In genomic region chr1:20487236-20487590, GRCh38 we compare ENCODE assay signal across 10 cellular contexts. TPM values are rescaled to one million over a fixed set of nuclear protein-coding genes. Genes with fewer than 3 reads are reported as not detected.
DNase-seq lines count a peak whose midpoint lies in the region; ATAC-seq, FAIRE-seq and TF ChIP-seq lines count a peak whose summit lies in the region.
"Had no signal": no experiment of that assay in that cellular context is flagged by ENCODE, and none has a peak within 500 bp of the region (broad histone marks: within the 10 kb centered on the region; RNA-seq: fewer than 3 reads in every experiment).

No MANE protein-coding gene starts in this region.

- no peaks in the 10 kb centered on the region for H3K9me3 ChIP-seq in heart left ventricle
- H3K9me3 ChIP-seq in WERI-Rb-1 (ENCODE audit: severe bottlenecking) = no peaks in the 10 kb centered on the region
- H3K9me3 ChIP-seq: ascending aorta had no signal

- POLR2A ChIA-PET in activated naive CD8-positive, alpha-beta T cell treated with anti-CD3 and anti-CD28 coated beads, Interleukin-2, amount 10 ng/mL, durations not matched to agents 7 days and 5 days (lab: Charles Lee) = no interaction called here

- FAIRE-seq in D721Med (lab: Jason Lieb, UNC) = no peak

- H3K4me3 Mint-ChIP-seq in activated naive CD8-positive, alpha-beta T cell treated with anti-CD3 and anti-CD28 coated beads, Interleukin-2, amount 10 ng/mL, durations not matched to agents 7 days and 5 days = peak overlapping the region; percentile 32
- H3K4me3 Mint-ChIP-seq in type B pancreatic cell = peak overlapping the region; percentile 84

- TF ChIP-seq POLR2A in heart left ventricle (IDR thresholded peaks at IDR 0.05) = no peak

- H3K36me3 ChIP-seq in heart left ventricle (peaks cover 0 to 3% (median 0%) of the 10 kb centered on the region in 9 donors), WERI-Rb-1 (no peaks in the 10 kb centered on the region)
- H3K36me3 ChIP-seq: ascending aorta had no signal

- H3K27me3 ChIP-seq in heart left ventricle (peaks cover 14 to 58% (median 36%) of the 10 kb centered on the region in 9 donors), layer of hippocampus (ENCODE audit: control insufficient read depth, insufficient read depth, low read length) (peaks cover 2% of the 10 kb centered on the region), WERI-Rb-1 (ENCODE audit: insufficient read depth, low read depth, severe bottlenecking) (peaks cover 86% of the 10 kb centered on the region)
- H3K27me3 ChIP-seq: ascending aorta had no signal

- H3K27me3 Mint-ChIP-seq in activated naive CD8-positive, alpha-beta T cell treated with anti-CD3 and anti-CD28 coated beads, Interleukin-2, amount 10 ng/mL, durations not matched to agents 7 days and 5 days = peaks cover 63% of the 10 kb centered on the region
- peaks cover 58% of the 10 kb centered on the region for H3K27me3 Mint-ChIP-seq in type B pancreatic cell

- peaks cover 0 to 38% (median 16%) of the 10 kb centered on the region in 12 donors for H3K4me1 ChIP-seq in heart left ventricle

- no peak for TF ChIP-seq CTCF in heart left ventricle (IDR thresholded peaks at IDR 0.05)
- no peak for TF ChIP-seq CTCF in type B pancreatic cell (conservative IDR thresholded peaks at IDR 0.05)
- TF ChIP-seq CTCF in WERI-Rb-1 (IDR thresholded peaks at IDR 0.05; ENCODE audit: low read depth, low read length) = no peak
- TF ChIP-seq CTCF in D721Med (IDR thresholded peaks at IDR 0.05; ENCODE audit: insufficient read depth, missing control alignments) = no peak

- WGBS in heart left ventricle, 4 donors = 4 to 20% (median 13%) methylated on average over 4 of the region's 4 CpGs

- intact Hi-C loops in heart left ventricle (cut with DNase I) = no loop called here
- intact Hi-C loops in left cardiac atrium (cut with DNase I) = loop anchor here in 1 of 2 donors (10.0 kb wide), 1 partner anchor 562 kb away; the partner anchor contains the start of gene PLA2G2E

- H3K4me3 ChIP-seq in heart left ventricle (peak overlapping the region in 8 of 12 donors; percentile 48 to 69 (median 62)), WERI-Rb-1 (ENCODE audit: low read depth, low read length) (no peak overlapping the region)

- peaks cover 1% of the 10 kb centered on the region for H3K36me3 Mint-ChIP-seq in activated naive CD8-positive, alpha-beta T cell treated with anti-CD3 and anti-CD28 coated beads, Interleukin-2, amount 10 ng/mL, durations not matched to agents 7 days and 5 days
- H3K36me3 Mint-ChIP-seq in type B pancreatic cell = no peaks in the 10 kb centered on the region

- H3K4me1 Mint-ChIP-seq in activated naive CD8-positive, alpha-beta T cell treated with anti-CD3 and anti-CD28 coated beads, Interleukin-2, amount 10 ng/mL, durations not matched to agents 7 days and 5 days = peaks cover 7% of the 10 kb centered on the region
- peaks cover 9% of the 10 kb centered on the region for H3K4me1 Mint-ChIP-seq in type B pancreatic cell (ENCODE audit: unreplicated experiment)

- ATAC-seq in heart left ventricle (no peak), left cardiac atrium (no peak), GM19324 (IDR thresholded peaks at IDR 0.05; ENCODE audit: low FRiP score, unreplicated experiment) (no peak)
- no peak for ATAC-seq in activated naive CD8-positive, alpha-beta T cell treated with anti-CD3 and anti-CD28 coated beads, Interleukin-2, amount 10 ng/mL, durations not matched to agents 7 days and 5 days (ENCODE audit: low read depth)

- peak overlapping the region; percentile 45 for H3K27ac Mint-ChIP-seq in activated naive CD8-positive, alpha-beta T cell treated with anti-CD3 and anti-CD28 coated beads, Interleukin-2, amount 10 ng/mL, durations not matched to agents 7 days and 5 days
- peak overlapping the region; percentile 83 for H3K27ac Mint-ChIP-seq in type B pancreatic cell

- H3K9me3 Mint-ChIP-seq in activated naive CD8-positive, alpha-beta T cell treated with anti-CD3 and anti-CD28 coated beads, Interleukin-2, amount 10 ng/mL, durations not matched to agents 7 days and 5 days = no peaks in the 10 kb centered on the region
- no peaks in the 10 kb centered on the region for H3K9me3 Mint-ChIP-seq in type B pancreatic cell

- DNase-seq in heart left ventricle (no peak), left cardiac atrium (no peak), type B pancreatic cell (ENCODE audit: extremely low spot score, unreplicated experiment) (no peak), WERI-Rb-1 (no peak), D721Med (ENCODE audit: insufficient read length, low spot score) (no peak)
- no peak for DNase-seq in activated naive CD8-positive, alpha-beta T cell treated with anti-CD3 and anti-CD28 coated beads, Interleukin-2, amount 10 ng/mL, durations not matched to agents 7 days and 5 days

- H3K27ac ChIP-seq in heart left ventricle = peak overlapping the region in 7 of 12 donors; percentile 77 to 92 (median 86)
- H3K27ac ChIP-seq in layer of hippocampus (ENCODE audit: low read depth, low read length) = peak overlapping the region; percentile 94
- no peak overlapping the region for H3K27ac ChIP-seq in WERI-Rb-1
- H3K27ac ChIP-seq: SK-N-MC had no signal

RNA-seq across cellular contexts. Expression of gene CAMK2N1, which starts 1.2 kb away (rescaled TPM):
- 10 to 100 TPM in 1 of 9 donors, 1 to 10 TPM in 8; 4.2 to 10.0 (median 7.3) TPM for total RNA-seq in heart left ventricle
- 1 to 10 TPM; 3.8 to 5.7 TPM for polyA plus RNA-seq in heart left ventricle
- 10 to 100 TPM; 19.4 to 25.3 TPM for total RNA-seq in left cardiac atrium
- 1 to 10 TPM; 2.8 to 3.0 TPM for total RNA-seq in activated naive CD8-positive, alpha-beta T cell treated with anti-CD3 and anti-CD28 coated beads, Interleukin-2, amount 10 ng/mL, durations not matched to agents 7 days and 5 days
- 28.9 and 43.0 TPM in 2 replicates for total RNA-seq in type B pancreatic cell (ENCODE audit: low replicate concordance)

RNA-seq across cellular contexts. Expression of gene MUL1, which starts 20.7 kb away (rescaled TPM):
- 10 to 100 TPM; 34.5 to 57.1 (median 41.2) TPM for total RNA-seq in heart left ventricle
- polyA plus RNA-seq in heart left ventricle = 10 to 100 TPM; 12.4 to 57.3 TPM
- total RNA-seq in left cardiac atrium = 10 to 100 TPM; 32.4 to 41.0 TPM
- 10 to 100 TPM; 17.1 to 19.8 TPM for total RNA-seq in activated naive CD8-positive, alpha-beta T cell treated with anti-CD3 and anti-CD28 coated beads, Interleukin-2, amount 10 ng/mL, durations not matched to agents 7 days and 5 days
- total RNA-seq in type B pancreatic cell (ENCODE audit: low replicate concordance) = 31.1 and 38.4 TPM in 2 replicates
